In genomic region chr11:19607656-19608360, GRCh38 we compare ENCODE assay signal across 19 cellular contexts.
DNase-seq lines count a peak whose midpoint lies in the region; ATAC-seq, FAIRE-seq and TF ChIP-seq lines count a peak whose summit lies in the region.
"Had no signal": no experiment of that assay in that cellular context is flagged by ENCODE, and none has a peak within 500 bp of the region (broad histone marks: within the 10 kb centered on the region; RNA-seq: fewer than 3 reads in every experiment).

No MANE protein-coding gene starts in this region.

- CTCF ChIA-PET in naive thymus-derived CD4-positive, alpha-beta T cell (lab: Charles Lee) = no interaction called here

- H3K36me3 ChIP-seq in gastrocnemius medialis = no peaks in the 10 kb centered on the region
- no peaks in the 10 kb centered on the region for H3K36me3 ChIP-seq in naive thymus-derived CD4-positive, alpha-beta T cell (ENCODE audit: control insufficient read depth in 2 of 3, insufficient read depth in 3 of 3, low read length in 3 of 3)
- H3K36me3 ChIP-seq: BLaER1, HAP-1, SJSA1 had no signal

- POLR2A ChIA-PET in naive thymus-derived CD4-positive, alpha-beta T cell (lab: Charles Lee) = interaction anchor here (1.1 kb wide), 1 partner anchor 11 kb away, joined by 3 read pairs; no protein-coding TSS in a partner anchor

- H3K27ac ChIP-seq in C4-2B (peak overlapping the region; percentile 77), gastrocnemius medialis (no peak overlapping the region)
- no peak overlapping the region for H3K27ac ChIP-seq in naive thymus-derived CD4-positive, alpha-beta T cell (ENCODE audit: low read depth, low read length)
- H3K27ac ChIP-seq: BLaER1, PC-9, SJSA1 had no signal

- H3K9me3 ChIP-seq in gastrocnemius medialis = no peaks in the 10 kb centered on the region
- H3K9me3 ChIP-seq in naive thymus-derived CD4-positive, alpha-beta T cell (ENCODE audit: control insufficient read depth in 2 of 3, low read length in 3 of 3) = peaks cover 0 to 10% (median 0%) of the 10 kb centered on the region in 3 experiments
- H3K9me3 ChIP-seq: SJSA1 had no signal

- FAIRE-seq in GM12892 (lab: Jason Lieb, UNC) = no peak

- TF ChIP-seq POLR2A in gastrocnemius medialis (IDR thresholded peaks at IDR 0.05) = no peak
- TF ChIP-seq POLR2A in GM12892 (IDR thresholded peaks at IDR 0.05; ENCODE audit: low read depth, low read length) = no peak

- TF ChIP-seq CTCF in C4-2B (conservative IDR thresholded peaks at IDR 0.05) = no peak
- TF ChIP-seq CTCF in gastrocnemius medialis (IDR thresholded peaks at IDR 0.05 in 4 of 5, conservative IDR thresholded peaks at IDR 0.05 in 1 of 5) = no peak

- H3K27me3 Mint-ChIP-seq in naive thymus-derived CD4-positive, alpha-beta T cell = peaks cover 0 to 35% (median 28%) of the 10 kb centered on the region in 5 donors

- intact Hi-C loops in gastrocnemius medialis (cut with DNase I; ENCODE audit: low total_unique reads) = no loop called here
- intact Hi-C loops in naive thymus-derived CD4-positive, alpha-beta T cell (cut with micrococcal nuclease) = no loop called here

- in situ Hi-C loops in gastrocnemius medialis (cut with MboI; ENCODE audit: low sequenced_read_pairs in 4 of 4) = no loop called here

- H3K4me3 Mint-ChIP-seq in naive thymus-derived CD4-positive, alpha-beta T cell = no peak overlapping the region

- peaks cover 7 to 17% of the 10 kb centered on the region in 2 donors for H3K4me1 ChIP-seq in gastrocnemius medialis
- no peaks in the 10 kb centered on the region for H3K4me1 ChIP-seq in naive thymus-derived CD4-positive, alpha-beta T cell (ENCODE audit: control insufficient read depth in 2 of 2, insufficient read depth in 2 of 2, low read length in 2 of 2)
- H3K4me1 ChIP-seq: HAP-1 had no signal

- H3K4me3 ChIP-seq in gastrocnemius medialis = no peak overlapping the region
- no peak overlapping the region for H3K4me3 ChIP-seq in naive thymus-derived CD4-positive, alpha-beta T cell (ENCODE audit: low read length)
- H3K4me3 ChIP-seq: BLaER1, HAP-1, PC-9, SJSA1 had no signal

- H3K36me3 Mint-ChIP-seq in naive thymus-derived CD4-positive, alpha-beta T cell = peaks cover 0 to 12% (median 0%) of the 10 kb centered on the region in 5 donors

- no peaks in the 10 kb centered on the region for H3K27me3 ChIP-seq in gastrocnemius medialis
- no peaks in the 10 kb centered on the region for H3K27me3 ChIP-seq in naive thymus-derived CD4-positive, alpha-beta T cell (ENCODE audit: control insufficient read depth in 2 of 2, insufficient read depth in 2 of 2, low read length in 2 of 2)
- H3K27me3 ChIP-seq: BLaER1, SJSA1 had no signal

- ATAC-seq in gastrocnemius medialis (peak; percentile 18 to 53), GM21576 (IDR thresholded peaks at IDR 0.05; ENCODE audit: unreplicated experiment) (no peak), GM18861 (IDR thresholded peaks at IDR 0.05; ENCODE audit: unreplicated experiment) (no peak)
- ATAC-seq in naive thymus-derived CD4-positive, alpha-beta T cell = no peak

- H3K4me1 Mint-ChIP-seq in naive thymus-derived CD4-positive, alpha-beta T cell = peaks cover 0 to 6% (median 0%) of the 10 kb centered on the region in 7 donors

- peaks cover 5 to 33% (median 16%) of the 10 kb centered on the region in 11 donors for H3K9me3 Mint-ChIP-seq in naive thymus-derived CD4-positive, alpha-beta T cell

- DNase-seq in amniotic epithelial cell (ENCODE audit: low read depth) (peak; percentile 79), iris pigment epithelial cell (ENCODE audit: low read depth) (peak; percentile 56), gastrocnemius medialis (no peak), GM12892 (ENCODE audit: insufficient read length) (no peak)
- DNase-seq in naive thymus-derived CD4-positive, alpha-beta T cell = no peak
- DNase-seq: DMS153, EL, KBM-7, NCI-H1048, NCI-H146, NCI-H2081 treated with DMSO at 0.1 percent for 48 hours, NCI-H510A, PC-9 had no signal

- no peak overlapping the region for H3K27ac Mint-ChIP-seq in naive thymus-derived CD4-positive, alpha-beta T cell

Comparison
In these comparisons a context has a peak if more than half of its experiments do, and no peak if none do; other contexts are left out.
1. DNase-seq: peak in amniotic epithelial cell (single experiment) and iris pigment epithelial cell (single experiment); none in gastrocnemius medialis (0 of 2), GM12892 (single experiment) and naive thymus-derived CD4-positive, alpha-beta T cell (0 of 9).
2. ATAC-seq: peak in gastrocnemius medialis (2 of 2); none in GM21576 (single experiment), naive thymus-derived CD4-positive, alpha-beta T cell (single experiment) and GM18861 (single experiment).